15 cellular contexts compared by ENCODE assay signal in the genomic region with DNA sequence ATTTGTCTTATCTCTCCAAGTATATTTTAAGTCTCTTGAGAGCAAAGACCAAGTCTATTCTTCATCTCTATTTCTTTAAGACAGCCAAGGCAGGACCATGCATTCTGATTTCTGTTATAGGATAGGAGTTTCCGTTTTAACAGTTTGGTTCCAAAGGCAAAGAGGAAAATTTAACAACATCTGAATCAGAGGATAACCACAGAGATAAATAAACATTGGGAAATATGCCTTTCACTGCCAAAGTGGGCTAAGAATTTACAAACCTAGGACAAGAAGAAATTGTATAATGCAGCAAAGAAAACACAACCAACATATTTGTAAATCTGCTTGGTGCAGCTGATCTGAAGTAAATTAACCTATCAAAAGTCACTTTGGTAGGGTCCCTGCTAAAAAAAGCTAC. TPM values are rescaled to one million over a fixed set of nuclear protein-coding genes. Genes with fewer than 3 reads are reported as not detected.
A peak's percentile ranks its signal among the peaks of the same experiment; 100 is the strongest.
DNase-seq lines count a peak whose midpoint lies in the region; ATAC-seq, FAIRE-seq and TF ChIP-seq lines count a peak whose summit lies in the region.
"Had no signal": no experiment of that assay in that cellular context is flagged by ENCODE, and none has a peak within 500 bp of the region (broad histone marks: within the 10 kb centered on the region; RNA-seq: fewer than 3 reads in every experiment).

No MANE protein-coding gene starts in this region.

- FAIRE-seq in HTR-8/SVneo (lab: Jason Lieb, UNC) (no peak), K562 (lab: Jason Lieb, UNC) (no peak)
- FAIRE-seq: D721Med, RCC 7860, small intestine had no signal

- in situ Hi-C loops in K562 (cut with MboI): no loop called here

- H3K36me3 ChIP-seq in BJ (ENCODE audit: control insufficient read depth, insufficient read depth, low read length) (no peaks in the 10 kb centered on the region), K562 (ENCODE audit: control insufficient read depth, insufficient read depth, low read length) (peaks cover 3% of the 10 kb centered on the region; the same call in 2 of the 3 replicates), right lobe of liver (no peaks in the 10 kb centered on the region)
- H3K36me3 ChIP-seq: upper lobe of left lung, WERI-Rb-1 had no signal

- H3K27ac ChIP-seq in K562 (ENCODE audit: extremely low read depth, low read depth, low read length): no peak overlapping the region
- H3K27ac ChIP-seq in right lobe of liver: peak overlapping the region in 2 of 3 donors; percentile 52 to 56
- H3K27ac ChIP-seq: upper lobe of left lung, WERI-Rb-1 had no signal

- H3K9ac ChIP-seq in K562 (ENCODE audit: insufficient read depth in 1 of 2, low read depth in 2 of 2, low read length in 2 of 2): no peak overlapping the region

- TF ChIP-seq RAD21 in K562 (CRISPR knock-in tag; conservative IDR thresholded peaks at IDR 0.05 in 1 of 2, IDR thresholded peaks at IDR 0.05 in 1 of 2): no peak

- no peak for TF ChIP-seq EP300 in K562 (IDR thresholded peaks at IDR 0.05; ENCODE audit: low read length)

- H3K9me1 ChIP-seq in K562 (ENCODE audit: control insufficient read depth, insufficient read depth, low read length): no peaks in the 10 kb centered on the region

- TF ChIP-seq CTCF in BJ (IDR thresholded peaks at IDR 0.05; ENCODE audit: insufficient read depth, low read depth, low read length) (no peak), K562 (IDR thresholded peaks at IDR 0.05 in 2 of 3, conservative IDR thresholded peaks at IDR 0.05 in 1 of 3; ENCODE audit: insufficient read depth in 2 of 3, low read depth in 1 of 3, low read length in 3 of 3) (no peak), right lobe of liver (IDR thresholded peaks at IDR 0.05) (no peak)

- H3K4me3 ChIP-seq in BJ (ENCODE audit: low read depth, low read length) (no peak overlapping the region), K562 (no peak overlapping the region), right lobe of liver (no peak overlapping the region)
- H3K4me3 ChIP-seq: dorsolateral prefrontal cortex, upper lobe of left lung had no signal

- H3K4me1 ChIP-seq in K562 (replicated peaks in 1 of 2; ENCODE audit: control insufficient read depth in 2 of 2, insufficient read depth in 2 of 2, low read length in 2 of 2): peaks cover 23 to 28% of the 10 kb centered on the region in 2 experiments; a peak in 4 of 5 replicates
- H3K4me1 ChIP-seq in right lobe of liver: peaks cover 0 to 45% (median 19%) of the 10 kb centered on the region in 4 donors

- H4K20me1 ChIP-seq in K562 (replicated peaks; ENCODE audit: control insufficient read depth, insufficient read depth, low read length): 0 out of 2 replicates have a peak, but pooled peaks cover 3% of the 10 kb centered on the region

- no peak overlapping the region for H2AFZ ChIP-seq in K562 (ENCODE audit: low read depth, low read length)

- peaks cover 95% of the 10 kb centered on the region for H3K79me2 ChIP-seq in K562 (ENCODE audit: control insufficient read depth, insufficient read depth, low read length)

- H3K4me2 ChIP-seq in K562 (ENCODE audit: insufficient read depth, low read length): no peak overlapping the region; the same call in 1 of the 2 replicates

- H3K27me3 ChIP-seq in BJ (ENCODE audit: control insufficient read depth, insufficient read depth, low read length): no peaks in the 10 kb centered on the region
- H3K27me3 ChIP-seq in K562 (ENCODE audit: control insufficient read depth in 2 of 2, insufficient read depth in 2 of 2, low read length in 2 of 2): no peaks in the 10 kb centered on the region
- no peaks in the 10 kb centered on the region for H3K27me3 ChIP-seq in right lobe of liver
- H3K27me3 ChIP-seq: dorsolateral prefrontal cortex, upper lobe of left lung had no signal

- no TSS peak for BruUV-seq in K562 (replicated peaks; lab: Mats Ljungman, UMichigan)

- DNase-seq in BJ (ENCODE audit: low read depth) (peak; percentile 84), HTR-8/SVneo (ENCODE audit: insufficient read length, low spot score) (peak; percentile 63), K562 (ENCODE audit: extremely low read depth in 1 of 4, low spot score in 3 of 4) (no peak), right lobe of liver (no peak)
- no peak for DNase-seq in activated CD8-positive, alpha-beta memory T cell treated with anti-CD3 and anti-CD28 coated beads, Interleukin-2, amount 50 U/mL, for 48 hours
- DNase-seq: activated effector memory CD4-positive, alpha-beta T cell treated with anti-CD3 and anti-CD28 coated beads, Interleukin-2, amount 50 U/mL, for 16 hours; dorsolateral prefrontal cortex; small intestine; upper lobe of left lung; WERI-Rb-1 had no signal

- TF ChIP-seq POLR2A in K562 (conservative IDR thresholded peaks at IDR 0.05) (no peak), right lobe of liver (IDR thresholded peaks at IDR 0.05) (no peak)

- no peak for ATAC-seq in K562
- peak; percentile 53 to 72 (median 67) for ATAC-seq in right lobe of liver
- ATAC-seq in activated CD4-positive, CD25-positive, alpha-beta regulatory T cell treated with anti-CD3 and anti-CD28 coated beads, Interleukin-2, amount 50 U/mL, for 24 hours: no peak
- ATAC-seq in GM18861 (IDR thresholded peaks at IDR 0.05; ENCODE audit: unreplicated experiment): no peak
- no peak for ATAC-seq in GM18867 (IDR thresholded peaks at IDR 0.05; ENCODE audit: unreplicated experiment)

- intact Hi-C loops in K562 (cut with micrococcal nuclease): no loop called here
- intact Hi-C loops in right lobe of liver (cut with DNase I): no loop called here

- POLR2A ChIA-PET in BJ (lab: Charles Lee): interaction anchor here (0.6 kb wide), 1 partner anchor 265 kb away, joined by 3 read pairs; no protein-coding TSS in a partner anchor
- POLR2A ChIA-PET in K562 (lab: Yijun Ruan, JAX): interaction anchor here (1.2 to 2.4 kb wide), 2 partner anchors 9 to 15 kb away, joined by 3 to 6 read pairs; no protein-coding TSS in a partner anchor

- no peaks in the 10 kb centered on the region for H3K9me3 ChIP-seq in K562 (replicated peaks; ENCODE audit: control insufficient read depth, insufficient read depth, low read depth, low read length)
- H3K9me3 ChIP-seq in right lobe of liver: no peaks in the 10 kb centered on the region
- H3K9me3 ChIP-seq: upper lobe of left lung had no signal

- CTCF ChIA-PET in BJ (lab: Yijun Ruan, JAX) (interaction anchor here (0.7 kb wide), 1 partner anchor 11 kb away, joined by 4 read pairs; no protein-coding TSS in a partner anchor), K562 (lab: Yijun Ruan, JAX; ENCODE audit: low intra/inter-chr PET ratio) (no interaction called here)

- WGBS in K562 (ENCODE audit: insufficient coverage, low coverage, missing lambda C conversion rate): 6% methylated on average over 1 of the region's 1 CpG
- 3% methylated on average over 1 of the region's 1 CpG for WGBS in right lobe of liver (ENCODE audit: insufficient coverage, low coverage, low lambda C conversion rate, missing lambda C conversion rate)

TF ChIP-seq in K562, 482 proteins besides CTCF, POLR2A, EP300 and RAD21:
- TF ChIP-seq RFX1 (IDR thresholded peaks at IDR 0.05) (peak; percentile 11; the same call in 1 of the 2 replicates), CCAR2 (IDR thresholded peaks at IDR 0.05; ENCODE audit: low read depth, low read length) (no peak)

RNA-seq across cellular contexts. Expression of gene USP32, which starts 37.7 kb away (rescaled TPM):
- 23.8 and 38.4 TPM in 2 replicates for polyA plus RNA-seq in BJ (2011; rRNA removed)
- 28.2 and 29.5 TPM in 2 replicates for polyA minus RNA-seq in BJ (2011; rRNA and poly(A)+ RNA removed)
- total RNA-seq in K562 (2011; cell fraction: chromatin; rRNA removed; ENCODE audit: low replicate concordance): 97.3 and 280 TPM in 2 replicates
- 42.9 and 54.7 TPM in 2 replicates for total RNA-seq in K562 (2011; cell fraction: nucleolus; rRNA removed)
- 86.6 and 92.1 TPM in 2 replicates for total RNA-seq in K562 (2011; cell fraction: nucleoplasm; rRNA removed)
- total RNA-seq in K562 (2014; rRNA removed): 33.6 and 36.0 TPM in 2 replicates
- 52.3 and 58.6 TPM in 2 replicates for total RNA-seq in K562 (2014; rRNA removed; fragmentation: Illumina TruSeq; extraction: Trizol)
- 56.3 and 60.6 TPM in 2 replicates for total RNA-seq in K562 (2015; rRNA removed; fragmentation: Illumina TruSeq; extraction: Trizol)
- total RNA-seq in K562 (2021): 52.4 and 57.1 TPM in 2 replicates
- 48.8 and 69.3 TPM in 2 replicates for polyA plus RNA-seq in K562 (2011; rRNA removed)
- 20.4 and 25.9 TPM in 2 replicates for polyA plus RNA-seq in K562 (2011; cell fraction: cytosol; rRNA removed)
- 43.0 and 49.3 TPM in 2 replicates for polyA plus RNA-seq in K562 (2011; cell fraction: nucleus; rRNA removed)
- polyA plus RNA-seq in K562 (2012): 32.0 and 43.0 TPM in 2 replicates
- polyA plus RNA-seq in K562 (2014; fragmentation: Illumina TruSeq; extraction: Trizol): 41.1 and 47.1 TPM in 2 replicates
- polyA plus RNA-seq in K562 (2014; fragmentation: Nextera tagmentation; extraction: Ambion mirVana): 10 to 100 TPM; 18.0 to 19.7 TPM
- 31.6 and 35.6 TPM in 2 replicates for polyA plus RNA-seq in K562 (2014; rRNA removed)
- 98.5 and 105 TPM in 2 replicates for polyA minus RNA-seq in K562 (2011; rRNA and poly(A)+ RNA removed)
- polyA minus RNA-seq in K562 (2011; cell fraction: cytosol; rRNA and poly(A)+ RNA removed): 41.5 and 42.5 TPM in 2 replicates
- 26.4 and 48.5 TPM in 2 replicates for polyA minus RNA-seq in K562 (2011; cell fraction: nucleus; rRNA and poly(A)+ RNA removed)
- 10 to 100 TPM; 24.8 to 44.2 (median 33.5) TPM for total RNA-seq in right lobe of liver

Comparison
In these comparisons a context has a peak if more than half of its experiments do, and no peak if none do; other contexts are left out.
1. DNase-seq: peak in BJ (single experiment) and HTR-8/SVneo (single experiment); none in K562 (0 of 4), right lobe of liver (0 of 3) and activated CD8-positive, alpha-beta memory T cell treated with anti-CD3 and anti-CD28 coated beads, Interleukin-2, amount 50 U/mL, for 48 hours (single experiment).
2. ATAC-seq: peak in right lobe of liver (4 of 4); none in K562 (single experiment), activated CD4-positive, CD25-positive, alpha-beta regulatory T cell treated with anti-CD3 and anti-CD28 coated beads, Interleukin-2, amount 50 U/mL, for 24 hours (0 of 2), GM18861 (single experiment) and GM18867 (single experiment).